1 cellular context compared by ENCODE assay signal in the genomic region with DNA sequence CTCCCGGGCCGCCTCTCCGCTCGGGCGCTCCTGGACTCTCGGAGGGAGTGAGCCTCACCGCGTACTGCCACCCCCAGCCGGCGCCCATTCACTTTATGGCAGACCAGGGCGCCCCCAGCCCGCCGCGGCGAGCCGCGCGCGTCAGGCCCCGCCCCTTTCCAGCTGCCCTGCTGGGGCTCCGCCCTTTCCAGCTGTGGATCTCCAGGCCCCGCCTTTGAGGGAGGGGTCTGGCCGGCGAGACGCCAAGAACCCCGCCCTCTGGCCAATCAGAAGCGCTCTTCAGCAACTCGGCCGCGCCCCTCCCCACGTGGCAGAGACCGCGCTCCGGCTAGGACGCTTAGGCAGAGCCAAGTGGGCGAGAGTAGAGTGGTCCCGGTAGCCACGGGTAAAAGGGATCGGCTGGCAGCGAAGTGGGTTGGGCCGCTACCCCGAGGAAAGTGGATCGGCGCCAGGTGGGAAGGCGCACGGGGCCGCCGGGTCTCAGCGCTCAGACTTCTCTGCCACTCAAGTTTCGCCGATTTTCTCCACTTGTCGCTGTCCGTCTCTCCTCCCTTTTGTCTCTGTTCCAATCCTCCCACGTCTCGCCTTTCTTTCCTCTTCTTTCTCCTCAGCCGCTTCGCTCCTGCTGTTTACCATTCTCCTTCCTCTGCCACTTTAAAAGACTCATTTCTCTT.
A peak's percentile ranks its signal among the peaks of the same experiment; 100 is the strongest.
TF ChIP-seq lines count a peak whose summit lies in the region.

A gene (minus strand): TSS at position 69 of the 674 bp plus-strand sequence. CDS start 9,432 bp downstream, outside the sequence.

TF ChIP-seq in HEK293, 187 proteins besides CTCF, POLR2A, EP300 and RAD21 (continued from another document):
- TF ChIP-seq, protein P1, sequence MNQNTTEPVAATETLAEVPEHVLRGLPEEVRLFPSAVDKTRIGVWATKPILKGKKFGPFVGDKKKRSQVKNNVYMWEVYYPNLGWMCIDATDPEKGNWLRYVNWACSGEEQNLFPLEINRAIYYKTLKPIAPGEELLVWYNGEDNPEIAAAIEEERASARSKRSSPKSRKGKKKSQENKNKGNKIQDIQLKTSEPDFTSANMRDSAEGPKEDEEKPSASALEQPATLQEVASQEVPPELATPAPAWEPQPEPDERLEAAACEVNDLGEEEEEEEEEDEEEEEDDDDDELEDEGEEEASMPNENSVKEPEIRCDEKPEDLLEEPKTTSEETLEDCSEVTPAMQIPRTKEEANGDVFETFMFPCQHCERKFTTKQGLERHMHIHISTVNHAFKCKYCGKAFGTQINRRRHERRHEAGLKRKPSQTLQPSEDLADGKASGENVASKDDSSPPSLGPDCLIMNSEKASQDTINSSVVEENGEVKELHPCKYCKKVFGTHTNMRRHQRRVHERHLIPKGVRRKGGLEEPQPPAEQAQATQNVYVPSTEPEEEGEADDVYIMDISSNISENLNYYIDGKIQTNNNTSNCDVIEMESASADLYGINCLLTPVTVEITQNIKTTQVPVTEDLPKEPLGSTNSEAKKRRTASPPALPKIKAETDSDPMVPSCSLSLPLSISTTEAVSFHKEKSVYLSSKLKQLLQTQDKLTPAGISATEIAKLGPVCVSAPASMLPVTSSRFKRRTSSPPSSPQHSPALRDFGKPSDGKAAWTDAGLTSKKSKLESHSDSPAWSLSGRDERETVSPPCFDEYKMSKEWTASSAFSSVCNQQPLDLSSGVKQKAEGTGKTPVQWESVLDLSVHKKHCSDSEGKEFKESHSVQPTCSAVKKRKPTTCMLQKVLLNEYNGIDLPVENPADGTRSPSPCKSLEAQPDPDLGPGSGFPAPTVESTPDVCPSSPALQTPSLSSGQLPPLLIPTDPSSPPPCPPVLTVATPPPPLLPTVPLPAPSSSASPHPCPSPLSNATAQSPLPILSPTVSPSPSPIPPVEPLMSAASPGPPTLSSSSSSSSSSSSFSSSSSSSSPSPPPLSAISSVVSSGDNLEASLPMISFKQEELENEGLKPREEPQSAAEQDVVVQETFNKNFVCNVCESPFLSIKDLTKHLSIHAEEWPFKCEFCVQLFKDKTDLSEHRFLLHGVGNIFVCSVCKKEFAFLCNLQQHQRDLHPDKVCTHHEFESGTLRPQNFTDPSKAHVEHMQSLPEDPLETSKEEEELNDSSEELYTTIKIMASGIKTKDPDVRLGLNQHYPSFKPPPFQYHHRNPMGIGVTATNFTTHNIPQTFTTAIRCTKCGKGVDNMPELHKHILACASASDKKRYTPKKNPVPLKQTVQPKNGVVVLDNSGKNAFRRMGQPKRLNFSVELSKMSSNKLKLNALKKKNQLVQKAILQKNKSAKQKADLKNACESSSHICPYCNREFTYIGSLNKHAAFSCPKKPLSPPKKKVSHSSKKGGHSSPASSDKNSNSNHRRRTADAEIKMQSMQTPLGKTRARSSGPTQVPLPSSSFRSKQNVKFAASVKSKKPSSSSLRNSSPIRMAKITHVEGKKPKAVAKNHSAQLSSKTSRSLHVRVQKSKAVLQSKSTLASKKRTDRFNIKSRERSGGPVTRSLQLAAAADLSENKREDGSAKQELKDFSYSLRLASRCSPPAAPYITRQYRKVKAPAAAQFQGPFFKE (tag by site-specific recombination; IDR thresholded peaks at IDR 0.05; ENCODE audit: borderline replicate concordance), result no peak
- peak; percentile 68; the same call in 1 of the 2 replicates for TF ChIP-seq EGR2 (tag by site-specific recombination; IDR thresholded peaks at IDR 0.05; ENCODE audit: low read depth)
- peak; percentile 41 for TF ChIP-seq ZIC2 (tag by site-specific recombination; IDR thresholded peaks at IDR 0.05)
- TF ChIP-seq SCRT2 (tag by site-specific recombination; IDR thresholded peaks at IDR 0.05), result peak; percentile 72
- no peak for TF ChIP-seq ZNF426 (tag by site-specific recombination; IDR thresholded peaks at IDR 0.05)
- TF ChIP-seq, protein P2, sequence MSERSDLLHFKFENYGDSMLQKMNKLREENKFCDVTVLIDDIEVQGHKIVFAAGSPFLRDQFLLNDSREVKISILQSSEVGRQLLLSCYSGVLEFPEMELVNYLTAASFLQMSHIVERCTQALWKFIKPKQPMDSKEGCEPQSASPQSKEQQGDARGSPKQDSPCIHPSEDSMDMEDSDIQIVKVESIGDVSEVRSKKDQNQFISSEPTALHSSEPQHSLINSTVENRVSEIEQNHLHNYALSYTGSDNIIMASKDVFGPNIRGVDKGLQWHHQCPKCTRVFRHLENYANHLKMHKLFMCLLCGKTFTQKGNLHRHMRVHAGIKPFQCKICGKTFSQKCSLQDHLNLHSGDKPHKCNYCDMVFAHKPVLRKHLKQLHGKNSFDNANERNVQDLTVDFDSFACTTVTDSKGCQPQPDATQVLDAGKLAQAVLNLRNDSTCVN (tag by site-specific recombination; optimal IDR thresholded peaks at IDR 0.05), result peak; percentile 55
- peak; percentile 80; the same call in 1 of the 2 replicates for TF ChIP-seq ZNF366 (tag by site-specific recombination; conservative IDR thresholded peaks at IDR 0.05)
- TF ChIP-seq ZFHX2 (tag by site-specific recombination; conservative IDR thresholded peaks at IDR 0.05), result peak; percentile 84
- peak; percentile 66 for TF ChIP-seq KLF16 (tag by site-specific recombination; IDR thresholded peaks at IDR 0.05)
- peak; percentile 86 for TF ChIP-seq KLF9 (tag by site-specific recombination; IDR thresholded peaks at IDR 0.05; ENCODE audit: low read depth)
- peak; percentile 83 for TF ChIP-seq ZBTB17 (tag by site-specific recombination; IDR thresholded peaks at IDR 0.05)
- TF ChIP-seq, protein P3, sequence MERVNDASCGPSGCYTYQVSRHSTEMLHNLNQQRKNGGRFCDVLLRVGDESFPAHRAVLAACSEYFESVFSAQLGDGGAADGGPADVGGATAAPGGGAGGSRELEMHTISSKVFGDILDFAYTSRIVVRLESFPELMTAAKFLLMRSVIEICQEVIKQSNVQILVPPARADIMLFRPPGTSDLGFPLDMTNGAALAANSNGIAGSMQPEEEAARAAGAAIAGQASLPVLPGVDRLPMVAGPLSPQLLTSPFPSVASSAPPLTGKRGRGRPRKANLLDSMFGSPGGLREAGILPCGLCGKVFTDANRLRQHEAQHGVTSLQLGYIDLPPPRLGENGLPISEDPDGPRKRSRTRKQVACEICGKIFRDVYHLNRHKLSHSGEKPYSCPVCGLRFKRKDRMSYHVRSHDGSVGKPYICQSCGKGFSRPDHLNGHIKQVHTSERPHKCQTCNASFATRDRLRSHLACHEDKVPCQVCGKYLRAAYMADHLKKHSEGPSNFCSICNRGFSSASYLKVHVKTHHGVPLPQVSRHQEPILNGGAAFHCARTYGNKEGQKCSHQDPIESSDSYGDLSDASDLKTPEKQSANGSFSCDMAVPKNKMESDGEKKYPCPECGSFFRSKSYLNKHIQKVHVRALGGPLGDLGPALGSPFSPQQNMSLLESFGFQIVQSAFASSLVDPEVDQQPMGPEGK (tag by site-specific recombination; IDR thresholded peaks at IDR 0.05), result peak; percentile 65
- TF ChIP-seq, protein P4, sequence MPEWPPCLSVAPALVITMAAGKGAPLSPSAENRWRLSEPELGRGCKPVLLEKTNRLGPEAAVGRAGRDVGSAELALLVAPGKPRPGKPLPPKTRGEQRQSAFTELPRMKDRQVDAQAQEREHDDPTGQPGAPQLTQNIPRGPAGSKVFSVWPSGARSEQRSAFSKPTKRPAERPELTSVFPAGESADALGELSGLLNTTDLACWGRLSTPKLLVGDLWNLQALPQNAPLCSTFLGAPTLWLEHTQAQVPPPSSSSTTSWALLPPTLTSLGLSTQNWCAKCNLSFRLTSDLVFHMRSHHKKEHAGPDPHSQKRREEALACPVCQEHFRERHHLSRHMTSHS (tag by site-specific recombination; IDR thresholded peaks at IDR 0.05), result no peak
- TF ChIP-seq, protein P5, sequence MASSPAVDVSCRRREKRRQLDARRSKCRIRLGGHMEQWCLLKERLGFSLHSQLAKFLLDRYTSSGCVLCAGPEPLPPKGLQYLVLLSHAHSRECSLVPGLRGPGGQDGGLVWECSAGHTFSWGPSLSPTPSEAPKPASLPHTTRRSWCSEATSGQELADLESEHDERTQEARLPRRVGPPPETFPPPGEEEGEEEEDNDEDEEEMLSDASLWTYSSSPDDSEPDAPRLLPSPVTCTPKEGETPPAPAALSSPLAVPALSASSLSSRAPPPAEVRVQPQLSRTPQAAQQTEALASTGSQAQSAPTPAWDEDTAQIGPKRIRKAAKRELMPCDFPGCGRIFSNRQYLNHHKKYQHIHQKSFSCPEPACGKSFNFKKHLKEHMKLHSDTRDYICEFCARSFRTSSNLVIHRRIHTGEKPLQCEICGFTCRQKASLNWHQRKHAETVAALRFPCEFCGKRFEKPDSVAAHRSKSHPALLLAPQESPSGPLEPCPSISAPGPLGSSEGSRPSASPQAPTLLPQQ (tag by site-specific recombination; IDR thresholded peaks at IDR 0.05), result peak; percentile 46; the same call in 1 of the 2 replicates
- peak; percentile 96 for TF ChIP-seq SP2 (tag by site-specific recombination; IDR thresholded peaks at IDR 0.05)
- peak; percentile 56; the same call in 1 of the 2 replicates for TF ChIP-seq ZNF501 (tag by site-specific recombination; IDR thresholded peaks at IDR 0.05)
- TF ChIP-seq ZBTB8A (tag by site-specific recombination; IDR thresholded peaks at IDR 0.05), result peak; percentile 37; the same call in 1 of the 2 replicates
- peak; percentile 56; the same call in 1 of the 2 replicates for TF ChIP-seq ZXDB (tag by site-specific recombination; IDR thresholded peaks at IDR 0.05)
- TF ChIP-seq MYNN (tag by site-specific recombination; IDR thresholded peaks at IDR 0.05; ENCODE audit: borderline replicate concordance), result no peak
- TF ChIP-seq ZNF335 (tag by site-specific recombination; conservative IDR thresholded peaks at IDR 0.05), result peak; percentile 23; the same call in 1 of the 2 replicates
- TF ChIP-seq, protein P6, sequence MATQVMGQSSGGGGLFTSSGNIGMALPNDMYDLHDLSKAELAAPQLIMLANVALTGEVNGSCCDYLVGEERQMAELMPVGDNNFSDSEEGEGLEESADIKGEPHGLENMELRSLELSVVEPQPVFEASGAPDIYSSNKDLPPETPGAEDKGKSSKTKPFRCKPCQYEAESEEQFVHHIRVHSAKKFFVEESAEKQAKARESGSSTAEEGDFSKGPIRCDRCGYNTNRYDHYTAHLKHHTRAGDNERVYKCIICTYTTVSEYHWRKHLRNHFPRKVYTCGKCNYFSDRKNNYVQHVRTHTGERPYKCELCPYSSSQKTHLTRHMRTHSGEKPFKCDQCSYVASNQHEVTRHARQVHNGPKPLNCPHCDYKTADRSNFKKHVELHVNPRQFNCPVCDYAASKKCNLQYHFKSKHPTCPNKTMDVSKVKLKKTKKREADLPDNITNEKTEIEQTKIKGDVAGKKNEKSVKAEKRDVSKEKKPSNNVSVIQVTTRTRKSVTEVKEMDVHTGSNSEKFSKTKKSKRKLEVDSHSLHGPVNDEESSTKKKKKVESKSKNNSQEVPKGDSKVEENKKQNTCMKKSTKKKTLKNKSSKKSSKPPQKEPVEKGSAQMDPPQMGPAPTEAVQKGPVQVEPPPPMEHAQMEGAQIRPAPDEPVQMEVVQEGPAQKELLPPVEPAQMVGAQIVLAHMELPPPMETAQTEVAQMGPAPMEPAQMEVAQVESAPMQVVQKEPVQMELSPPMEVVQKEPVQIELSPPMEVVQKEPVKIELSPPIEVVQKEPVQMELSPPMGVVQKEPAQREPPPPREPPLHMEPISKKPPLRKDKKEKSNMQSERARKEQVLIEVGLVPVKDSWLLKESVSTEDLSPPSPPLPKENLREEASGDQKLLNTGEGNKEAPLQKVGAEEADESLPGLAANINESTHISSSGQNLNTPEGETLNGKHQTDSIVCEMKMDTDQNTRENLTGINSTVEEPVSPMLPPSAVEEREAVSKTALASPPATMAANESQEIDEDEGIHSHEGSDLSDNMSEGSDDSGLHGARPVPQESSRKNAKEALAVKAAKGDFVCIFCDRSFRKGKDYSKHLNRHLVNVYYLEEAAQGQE (tag by site-specific recombination; IDR thresholded peaks at IDR 0.05), result peak; percentile 93
- TF ChIP-seq ZNF558 (tag by site-specific recombination; IDR thresholded peaks at IDR 0.05), result no peak
- TF ChIP-seq KLF8 (tag by site-specific recombination; IDR thresholded peaks at IDR 0.05), result peak; percentile 69
- TF ChIP-seq, protein P7, sequence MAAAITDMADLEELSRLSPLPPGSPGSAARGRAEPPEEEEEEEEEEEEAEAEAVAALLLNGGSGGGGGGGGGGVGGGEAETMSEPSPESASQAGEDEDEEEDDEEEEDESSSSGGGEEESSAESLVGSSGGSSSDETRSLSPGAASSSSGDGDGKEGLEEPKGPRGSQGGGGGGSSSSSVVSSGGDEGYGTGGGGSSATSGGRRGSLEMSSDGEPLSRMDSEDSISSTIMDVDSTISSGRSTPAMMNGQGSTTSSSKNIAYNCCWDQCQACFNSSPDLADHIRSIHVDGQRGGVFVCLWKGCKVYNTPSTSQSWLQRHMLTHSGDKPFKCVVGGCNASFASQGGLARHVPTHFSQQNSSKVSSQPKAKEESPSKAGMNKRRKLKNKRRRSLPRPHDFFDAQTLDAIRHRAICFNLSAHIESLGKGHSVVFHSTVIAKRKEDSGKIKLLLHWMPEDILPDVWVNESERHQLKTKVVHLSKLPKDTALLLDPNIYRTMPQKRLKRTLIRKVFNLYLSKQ (tag by site-specific recombination; IDR thresholded peaks at IDR 0.05; ENCODE audit: borderline replicate concordance), result no peak
- no peak for TF ChIP-seq GFI1B (tag by site-specific recombination; IDR thresholded peaks at IDR 0.05)
- TF ChIP-seq ZBTB48 (tag by site-specific recombination; IDR thresholded peaks at IDR 0.05), result 0 out of 2 replicates have a peak, but pooled peaks have one; percentile 2
- peak; percentile 67 for TF ChIP-seq WT1 (tag by site-specific recombination; IDR thresholded peaks at IDR 0.05)
- TF ChIP-seq SP7 (tag by site-specific recombination; IDR thresholded peaks at IDR 0.05), result peak; percentile 23; the same call in 1 of the 2 replicates
